In genomic region chr9:128901379-128901778, GRCh38 we compare ENCODE assay signal across 13 cellular contexts. TPM values are rescaled to one million over a fixed set of nuclear protein-coding genes. Genes with fewer than 3 reads are reported as not detected.
DNase-seq lines count a peak whose midpoint lies in the region; ATAC-seq and TF ChIP-seq lines count a peak whose summit lies in the region.
"Had no signal": no experiment of that assay in that cellular context is flagged by ENCODE, and none has a peak within 500 bp of the region (broad histone marks: within the 10 kb centered on the region; RNA-seq: fewer than 3 reads in every experiment).

No MANE protein-coding gene starts in this region.

- H3K27ac Mint-ChIP-seq in activated T-helper 2 cell treated with anti-CD3 and anti-CD28 coated beads, Interferon-gamma antibody, Interleukin-2, Interleukin-4, amounts not matched to agents 10 μg/mL and 5 μg/mL and 100 μg/mL, durations not matched to agents 14 hours and 24 hours and 36 hours = peak overlapping the region; percentile 99
- peak overlapping the region; percentile 50 for H3K27ac Mint-ChIP-seq in memory B cell

- H3K27me3 Mint-ChIP-seq in activated T-helper 2 cell treated with anti-CD3 and anti-CD28 coated beads, Interferon-gamma antibody, Interleukin-2, Interleukin-4, amounts not matched to agents 10 μg/mL and 5 μg/mL and 100 μg/mL, durations not matched to agents 14 hours and 24 hours and 36 hours (ENCODE audit: low read depth) = no peaks in the 10 kb centered on the region
- no peaks in the 10 kb centered on the region for H3K27me3 Mint-ChIP-seq in memory B cell

- peaks cover 26% of the 10 kb centered on the region for H3K36me3 Mint-ChIP-seq in activated T-helper 2 cell treated with anti-CD3 and anti-CD28 coated beads, Interferon-gamma antibody, Interleukin-2, Interleukin-4, amounts not matched to agents 10 μg/mL and 5 μg/mL and 100 μg/mL, durations not matched to agents 14 hours and 24 hours and 36 hours (ENCODE audit: low read depth)
- peaks cover 9% of the 10 kb centered on the region for H3K36me3 Mint-ChIP-seq in memory B cell

- TF ChIP-seq CTCF in left ventricle myocardium inferior (IDR thresholded peaks at IDR 0.05; ENCODE audit: borderline replicate concordance) (no peak), vagina (IDR thresholded peaks at IDR 0.05) (no peak)

- no peaks in the 10 kb centered on the region for H3K9me3 Mint-ChIP-seq in activated T-helper 2 cell treated with anti-CD3 and anti-CD28 coated beads, Interferon-gamma antibody, Interleukin-2, Interleukin-4, amounts not matched to agents 10 μg/mL and 5 μg/mL and 100 μg/mL, durations not matched to agents 14 hours and 24 hours and 36 hours
- no peaks in the 10 kb centered on the region for H3K9me3 Mint-ChIP-seq in memory B cell

- H3K36me3 ChIP-seq in left ventricle myocardium inferior (peaks cover 24% of the 10 kb centered on the region), vagina (peaks cover 0 to 14% of the 10 kb centered on the region in 2 donors)

- H3K4me1 ChIP-seq in left ventricle myocardium inferior (peaks cover 75% of the 10 kb centered on the region), right cardiac atrium (ENCODE audit: control insufficient read depth, insufficient read depth, low read length) (peaks cover 14% of the 10 kb centered on the region), vagina (peaks cover 71% of the 10 kb centered on the region)

- ATAC-seq in right cardiac atrium (no peak), memory B cell (ENCODE audit: low read depth) (no peak), GM19023 (IDR thresholded peaks at IDR 0.05; ENCODE audit: unreplicated experiment) (no peak), HG02571 (IDR thresholded peaks at IDR 0.05; ENCODE audit: unreplicated experiment) (no peak)

- DNase-seq in left ventricle myocardium inferior (no peak), right cardiac atrium (no peak), memory B cell (ENCODE audit: low spot score in 2 of 2) (no peak), vagina (ENCODE audit: extremely low spot score in 2 of 2) (no peak), NCI-H1048 (lab: John Stamatoyannopoulos, UW) (no peak)
- DNase-seq in activated T-helper 2 cell treated with anti-CD3 and anti-CD28 coated beads, Interferon-gamma antibody, Interleukin-2, Interleukin-4, amounts not matched to agents 10 μg/mL and 5 μg/mL and 100 μg/mL, durations not matched to agents 14 hours and 24 hours and 36 hours (ENCODE audit: low spot score) = no peak
- DNase-seq: activated naive CD4-positive, alpha-beta T cell treated with anti-CD3 and anti-CD28 coated beads, Interleukin-2, amount 50 U/mL, for 16 hours; DMS79 treated with DMSO at 0.1 percent for 48 hours; mesenchymal stem cell; NCI-H2227 treated with DMSO at 0.1 percent for 48 hours; testis had no signal

- no peaks in the 10 kb centered on the region for H3K27me3 ChIP-seq in left ventricle myocardium inferior (ENCODE audit: low read depth)
- no peaks in the 10 kb centered on the region for H3K27me3 ChIP-seq in right cardiac atrium (ENCODE audit: control insufficient read depth, insufficient read depth)
- H3K27me3 ChIP-seq in vagina = no peaks in the 10 kb centered on the region
- H3K27me3 ChIP-seq: testis had no signal

- intact Hi-C loops in left ventricle myocardium inferior (cut with micrococcal nuclease) (no loop called here), right cardiac atrium (cut with DNase I) (no loop called here), vagina (cut with DNase I) (no loop called here)
- intact Hi-C loops in activated T-helper 2 cell treated with anti-CD3 and anti-CD28 coated beads, Interferon-gamma antibody, Interleukin-2, Interleukin-4, amounts not matched to agents 10 μg/mL and 5 μg/mL and 100 μg/mL, durations not matched to agents 14 hours and 24 hours and 36 hours (cut with micrococcal nuclease) = no loop called here

- H3K4me1 Mint-ChIP-seq in activated T-helper 2 cell treated with anti-CD3 and anti-CD28 coated beads, Interferon-gamma antibody, Interleukin-2, Interleukin-4, amounts not matched to agents 10 μg/mL and 5 μg/mL and 100 μg/mL, durations not matched to agents 14 hours and 24 hours and 36 hours (ENCODE audit: low read depth) = peaks cover 53% of the 10 kb centered on the region
- peaks cover 28% of the 10 kb centered on the region for H3K4me1 Mint-ChIP-seq in memory B cell

- H3K4me3 Mint-ChIP-seq in activated T-helper 2 cell treated with anti-CD3 and anti-CD28 coated beads, Interferon-gamma antibody, Interleukin-2, Interleukin-4, amounts not matched to agents 10 μg/mL and 5 μg/mL and 100 μg/mL, durations not matched to agents 14 hours and 24 hours and 36 hours (ENCODE audit: low read depth) = no peak overlapping the region
- H3K4me3 Mint-ChIP-seq in memory B cell = no peak overlapping the region

- H3K4me3 ChIP-seq in left ventricle myocardium inferior (no peak overlapping the region), right cardiac atrium (ENCODE audit: low read length) (no peak overlapping the region), vagina (no peak overlapping the region)
- H3K4me3 ChIP-seq: testis had no signal

- H3K9me3 ChIP-seq in left ventricle myocardium inferior (replicated peaks) (no peaks in the 10 kb centered on the region), right cardiac atrium (ENCODE audit: control insufficient read depth, low read length) (no peaks in the 10 kb centered on the region), vagina (no peaks in the 10 kb centered on the region)
- H3K9me3 ChIP-seq: testis had no signal

- H3K27ac ChIP-seq in left ventricle myocardium inferior (replicated peaks) = peak overlapping the region; percentile 82
- no peak overlapping the region for H3K27ac ChIP-seq in right cardiac atrium (ENCODE audit: low read length)
- H3K27ac ChIP-seq in vagina = peak overlapping the region; percentile 94
- H3K27ac ChIP-seq: testis had no signal

- 86% methylated on average over 7 of the region's 7 CpGs for WGBS in right cardiac atrium

- TF ChIP-seq POLR2A in vagina (IDR thresholded peaks at IDR 0.05) = no peak

RNA-seq across cellular contexts. Expression of gene PHYHD1, which starts 19.4 kb away (rescaled TPM):
- total RNA-seq in left ventricle myocardium inferior (20.3 TPM), right cardiac atrium (10 to 100 TPM; 30.4 to 64.4 (median 38.0) TPM), vagina (23.6 TPM)
- 57.8 TPM for polyA plus RNA-seq in right cardiac atrium
- total RNA-seq in activated T-helper 2 cell treated with anti-CD3 and anti-CD28 coated beads, Interferon-gamma antibody, Interleukin-2, Interleukin-4, amounts not matched to agents 10 μg/mL and 5 μg/mL and 100 μg/mL, durations not matched to agents 14 hours and 24 hours and 36 hours = 0.44 and 0.68 TPM in 2 replicates

RNA-seq across cellular contexts. Expression of gene LRRC8A, which starts 19.4 kb away (rescaled TPM):
- 19.8 TPM for total RNA-seq in left ventricle myocardium inferior
- total RNA-seq in right cardiac atrium = 10 to 100 TPM; 22.5 to 49.8 (median 26.3) TPM
- 28.3 TPM for polyA plus RNA-seq in right cardiac atrium
- 24.9 and 25.4 TPM in 2 replicates for total RNA-seq in activated T-helper 2 cell treated with anti-CD3 and anti-CD28 coated beads, Interferon-gamma antibody, Interleukin-2, Interleukin-4, amounts not matched to agents 10 μg/mL and 5 μg/mL and 100 μg/mL, durations not matched to agents 14 hours and 24 hours and 36 hours
- total RNA-seq in vagina = 110 TPM

RNA-seq across cellular contexts. Expression of gene KYAT1, which starts 19.6 kb away (rescaled TPM):
- total RNA-seq in left ventricle myocardium inferior = 12.1 TPM
- 10 to 100 TPM; 10.1 to 18.0 (median 14.0) TPM for total RNA-seq in right cardiac atrium
- polyA plus RNA-seq in right cardiac atrium = 14.7 TPM
- 13.6 and 14.0 TPM in 2 replicates for total RNA-seq in activated T-helper 2 cell treated with anti-CD3 and anti-CD28 coated beads, Interferon-gamma antibody, Interleukin-2, Interleukin-4, amounts not matched to agents 10 μg/mL and 5 μg/mL and 100 μg/mL, durations not matched to agents 14 hours and 24 hours and 36 hours
- total RNA-seq in vagina = 11.0 TPM

RNA-seq across cellular contexts. Expression of gene DOLK, which starts 46.0 kb away (rescaled TPM):
- total RNA-seq in left ventricle myocardium inferior (8.4 TPM), right cardiac atrium (10 to 100 TPM; 10.0 to 11.8 (median 11.2) TPM), vagina (8.1 TPM)
- 9.6 TPM for polyA plus RNA-seq in right cardiac atrium
- total RNA-seq in activated T-helper 2 cell treated with anti-CD3 and anti-CD28 coated beads, Interferon-gamma antibody, Interleukin-2, Interleukin-4, amounts not matched to agents 10 μg/mL and 5 μg/mL and 100 μg/mL, durations not matched to agents 14 hours and 24 hours and 36 hours = 13.0 and 13.3 TPM in 2 replicates

RNA-seq across cellular contexts. Expression of gene NUP188, which starts 46.1 kb away (rescaled TPM):
- total RNA-seq in left ventricle myocardium inferior = 15.9 TPM
- 10 to 100 TPM; 16.1 to 24.6 (median 17.8) TPM for total RNA-seq in right cardiac atrium
- 9.8 TPM for polyA plus RNA-seq in right cardiac atrium
- 161 and 175 TPM in 2 replicates for total RNA-seq in activated T-helper 2 cell treated with anti-CD3 and anti-CD28 coated beads, Interferon-gamma antibody, Interleukin-2, Interleukin-4, amounts not matched to agents 10 μg/mL and 5 μg/mL and 100 μg/mL, durations not matched to agents 14 hours and 24 hours and 36 hours
- 69.0 TPM for total RNA-seq in vagina

Comparison
In these comparisons a context has a peak if more than half of its experiments do, and no peak if none do; other contexts are left out.
1. RNA of gene PHYHD1, which starts 19.4 kb away (total RNA-seq): 30.4 to 64.4 TPM in right cardiac atrium, 23.6 TPM in vagina (single experiment) and 20.3 TPM in left ventricle myocardium inferior (single experiment); 0.44 to 0.68 TPM in activated T-helper 2 cell treated with anti-CD3 and anti-CD28 coated beads, Interferon-gamma antibody, Interleukin-2, Interleukin-4, amounts not matched to agents 10 μg/mL and 5 μg/mL and 100 μg/mL, durations not matched to agents 14 hours and 24 hours and 36 hours; every median in the first group is over 10 times any median in the second.